ENCODE assay signal across 8 cellular contexts in genomic region chr11:35412285-35412684, GRCh38. TPM values are rescaled to one million over a fixed set of nuclear protein-coding genes. Genes with fewer than 3 reads are reported as not detected.
DNase-seq lines count a peak whose midpoint lies in the region; ATAC-seq, FAIRE-seq and TF ChIP-seq lines count a peak whose summit lies in the region.
"Had no signal": no experiment of that assay in that cellular context is flagged by ENCODE, and none has a peak within 500 bp of the region (broad histone marks: within the 10 kb centered on the region; RNA-seq: fewer than 3 reads in every experiment).

No MANE protein-coding gene starts in this region.

- no peak overlapping the region for H3K4me2 ChIP-seq in MM.1S (ENCODE audit: low read depth, low read length)
- no peak overlapping the region for H3K4me2 ChIP-seq in GM12878 (ENCODE audit: control insufficient read depth, insufficient read depth)

- 21% methylated on average over 2 of the region's 2 CpGs for WGBS in GM12878 (ENCODE audit: insufficient coverage, insufficient replicate concordance, low lambda C conversion rate, missing lambda C conversion rate)

- no peak overlapping the region for H3K4me3 Mint-ChIP-seq in nephron progenitor cell

- H3K9ac ChIP-seq in MM.1S (ENCODE audit: low read length) (no peak overlapping the region), GM12878 (ENCODE audit: control insufficient read depth, insufficient read depth, low read length) (no peak overlapping the region)

- H3K4me3 ChIP-seq in MM.1S (ENCODE audit: low read length) (no peak overlapping the region), GM12878 (no peak overlapping the region)

- no peak overlapping the region for H3K27ac Mint-ChIP-seq in nephron progenitor cell

- no peaks in the 10 kb centered on the region for H3K36me3 Mint-ChIP-seq in nephron progenitor cell (ENCODE audit: low read depth)

- RAD21 ChIA-PET in GM12878 (lab: Charles Lee; ENCODE audit: unreplicated experiment): interaction anchor here (0.6 to 1.3 kb wide), 5 partner anchors 13 to 888 kb away, joined by 3 to 4 read pairs (median 3); no protein-coding TSS in a partner anchor

- intact Hi-C loops in GM12878 (cut with micrococcal nuclease; ENCODE audit: unreplicated experiment): loop anchor here (5.0 kb wide), 1 partner anchor 905 kb away; no protein-coding TSS in a partner anchor

- BruUV-seq in GM12878 (replicated peaks; lab: Mats Ljungman, UMichigan): no TSS peak

- TF ChIP-seq POLR2A in GM12878 (IDR thresholded peaks at IDR 0.05; ENCODE audit: low read depth, low read length): no peak

- DNase-seq in GM10248 (ENCODE audit: extremely low spot score) (no peak), MM.1S (no peak), GM12878 (ENCODE audit: low read depth, low spot score) (no peak), nephron progenitor cell (no peak), islet precursor cell (no peak), glomerular visceral epithelial cell (ENCODE audit: extremely low spot score) (no peak)
- DNase-seq: stimulated activated CD4-positive, alpha-beta T cell treated with anti-CD3 and anti-CD28 coated beads, Interleukin-4, amount 100 ng/mL, for 24 hours had no signal

- no peak for FAIRE-seq in GM12878 (lab: Jason Lieb, UNC)

- no peak overlapping the region for H3K27ac ChIP-seq in MM.1S (ENCODE audit: low read length)
- H3K27ac ChIP-seq in GM12878 (ENCODE audit: control insufficient read depth, insufficient read depth): no peak overlapping the region

- H4K20me1 ChIP-seq in MM.1S (ENCODE audit: insufficient read depth, low read length) (no peaks in the 10 kb centered on the region), GM12878 (ENCODE audit: control insufficient read depth, insufficient read depth) (no peaks in the 10 kb centered on the region)

- H3K4me1 ChIP-seq in MM.1S (ENCODE audit: low read length) (no peaks in the 10 kb centered on the region), GM12878 (ENCODE audit: control insufficient read depth, insufficient read depth, low read length) (no peaks in the 10 kb centered on the region)

- H3K27me3 Mint-ChIP-seq in nephron progenitor cell (ENCODE audit: low read depth, poor library complexity): peaks cover 44% of the 10 kb centered on the region

- in situ Hi-C loops in GM12878 (cut with MboI): loop anchor here (10.0 kb wide), 1 partner anchor 827 kb away; no protein-coding TSS in a partner anchor

- peaks cover 30% of the 10 kb centered on the region for H3K4me1 Mint-ChIP-seq in nephron progenitor cell

- H2AFZ ChIP-seq in MM.1S (ENCODE audit: low read length) (no peak overlapping the region), GM12878 (ENCODE audit: control insufficient read depth, low read depth, low read length) (no peak overlapping the region)

- H3K9me3 Mint-ChIP-seq in nephron progenitor cell: no peaks in the 10 kb centered on the region

- H3K36me3 ChIP-seq in MM.1S (replicated peaks; ENCODE audit: insufficient read depth, low read length) (no peaks in the 10 kb centered on the region), GM12878 (ENCODE audit: control insufficient read depth in 2 of 2, insufficient read depth in 2 of 2, low read length in 1 of 2) (no peaks in the 10 kb centered on the region)

- POLR2A ChIA-PET in GM10248 (lab: Yijun Ruan, JAX) (no interaction called here), GM12878 (lab: Charles Lee) (no interaction called here)

- no peaks in the 10 kb centered on the region for H3F3A ChIP-seq in MM.1S (ENCODE audit: insufficient read depth, low read length)

- CTCF ChIA-PET in GM10248 (lab: Yijun Ruan, JAX): interaction anchor here (1.0 to 2.3 kb wide), 9 partner anchors 8 to 899 kb away, joined by 3 to 8 read pairs (median 5); partner anchors contain the start of gene ELF5
- CTCF ChIA-PET in GM12878 (lab: Yijun Ruan, JAX): interaction anchor here (1.0 to 2.5 kb wide), 9 partner anchors 9 to 826 kb away, joined by 3 to 8 read pairs (median 3); no protein-coding TSS in a partner anchor

- TF ChIP-seq CTCF in GM10248 (IDR thresholded peaks at IDR 0.05; ENCODE audit: control extremely low read depth, extremely low read depth, low read depth, missing control alignments): peak; percentile 41
- peak; percentile 46 for TF ChIP-seq CTCF in MM.1S (IDR thresholded peaks at IDR 0.05; ENCODE audit: low read length)
- TF ChIP-seq CTCF in GM12878 (IDR thresholded peaks at IDR 0.05 in 2 of 3, conservative IDR thresholded peaks at IDR 0.05 in 1 of 3; ENCODE audit: control insufficient read depth in 2 of 3, extremely low read depth in 1 of 3, insufficient read depth in 1 of 3, low read depth in 3 of 3, low read length in 3 of 3): peak; percentile 40 to 45 (median 44); a peak in 5 of 6 replicates
- TF ChIP-seq CTCF in nephron progenitor cell (IDR thresholded peaks at IDR 0.05): peak; percentile 52

- no peak for TF ChIP-seq EP300 in GM12878 (IDR thresholded peaks at IDR 0.05; ENCODE audit: borderline replicate concordance in 1 of 2, control insufficient read depth in 1 of 2, low read depth in 2 of 2, low read length in 2 of 2)

- H3K9me2 ChIP-seq in MM.1S (replicated peaks; ENCODE audit: insufficient read depth, low read length): no peaks in the 10 kb centered on the region

- SMC1A ChIA-PET in GM12878 (lab: Charles Lee; ENCODE audit: uncharacterized antibody, unreplicated experiment): interaction anchor here (1.0 to 1.4 kb wide), 4 partner anchors 9 to 487 kb away, joined by 3 to 5 read pairs (median 3); no protein-coding TSS in a partner anchor

- peak; percentile 31; the same call in 1 of the 3 replicates for ATAC-seq in GM12878
- no peak for ATAC-seq in GM18520 (IDR thresholded peaks at IDR 0.05; ENCODE audit: unreplicated experiment)

- H3K27me3 ChIP-seq in MM.1S (replicated peaks; ENCODE audit: insufficient read depth, low read length) (peaks cover 10% of the 10 kb centered on the region), GM12878 (replicated peaks in 1 of 2; ENCODE audit: control insufficient read depth in 2 of 2, insufficient read depth in 2 of 2, low read length in 1 of 2) (peaks cover 2 to 12% of the 10 kb centered on the region in 2 experiments; a peak in 3 of 4 replicates)

- H3K9me3 ChIP-seq in MM.1S (replicated peaks; ENCODE audit: insufficient read depth, low read length): no peaks in the 10 kb centered on the region
- H3K9me3 ChIP-seq in GM12878 (replicated peaks; ENCODE audit: control insufficient read depth, insufficient read depth, low read length): no peaks in the 10 kb centered on the region

- peak; percentile 59 for TF ChIP-seq RAD21 in GM12878 (IDR thresholded peaks at IDR 0.05; ENCODE audit: insufficient read depth, low read depth, low read length)

- no peaks in the 10 kb centered on the region for H3K79me2 ChIP-seq in MM.1S (ENCODE audit: low read length)
- H3K79me2 ChIP-seq in GM12878 (ENCODE audit: control insufficient read depth, insufficient read depth, low read length): no peaks in the 10 kb centered on the region

TF ChIP-seq in GM12878, 131 proteins besides CTCF, POLR2A, EP300 and RAD21:
- TF ChIP-seq SMC3 (IDR thresholded peaks at IDR 0.05; ENCODE audit: borderline replicate concordance, low read length): 0 out of 2 replicates have a peak, but pooled peaks have one; percentile 23
- no peak for TF ChIP-seq NFIC (IDR thresholded peaks at IDR 0.05; ENCODE audit: low read depth, low read length)

RNA-seq across cellular contexts. Expression of gene SLC1A2, which starts 7.1 kb away (rescaled TPM):
- 0.23 and 0.29 TPM in 2 replicates for total RNA-seq in GM12878 (2013; cell fraction: nucleolus; rRNA removed)
- total RNA-seq in GM12878 (2014; rRNA removed) (0.28 TPM in 1 of 2 replicates, not detected in the other), GM12878 (2014; rRNA removed; fragmentation: Illumina TruSeq; extraction: Trizol) (0.09 and 0.22 TPM in 2 replicates), GM12878 (2021) (0.08 and 0.13 TPM in 2 replicates)
- not detected for polyA plus RNA-seq in GM12878 (2011; ENCODE audit: low read depth)
- polyA plus RNA-seq in GM12878 (2011; rRNA removed) (0.01 TPM in 1 of 2 replicates, not detected in the other), GM12878 (2014; fragmentation: Illumina TruSeq; extraction: Trizol) (0.01 and 0.65 TPM in 2 replicates), GM12878 (2014; fragmentation: Nextera tagmentation; extraction: Ambion mirVana) (under 1 TPM in 1 of 2 experiments, not detected in 1; 0.24 TPM), GM12878 (2014; rRNA removed) (0.03 and 0.14 TPM in 2 replicates), GM12878 (2016; fragmentation: Nextera tagmentation; extraction: Ambion mirVana) (under 1 TPM; 0.29 to 0.84 TPM)
- 0.03 TPM in 1 of 2 replicates, not detected in the other for polyA plus RNA-seq in GM12878 (2011; cell fraction: cytosol; rRNA removed)
- 0.04 TPM in 1 of 2 replicates, not detected in the other for polyA plus RNA-seq in GM12878 (2011; cell fraction: nucleus; rRNA removed)
- polyA plus RNA-seq in GM12878 (2012): 0.03 and 0.06 TPM in 2 replicates
- polyA minus RNA-seq in GM12878 (2011; rRNA and poly(A)+ RNA removed): under 0.01 and 0.26 TPM in 2 replicates
- polyA minus RNA-seq in GM12878 (2011; cell fraction: cytosol; rRNA and poly(A)+ RNA removed): not detected in 2 replicates
- polyA minus RNA-seq in GM12878 (2011; cell fraction: nucleus; rRNA and poly(A)+ RNA removed): 0.12 and 0.38 TPM in 2 replicates
